ENCODE assay signal across 2 cellular contexts in genomic region chr10:6208781-6209235, GRCh38.
TF ChIP-seq lines count a peak whose summit lies in the region.

No MANE protein-coding gene starts in this region.

TF ChIP-seq in SK-N-SH, 30 proteins besides CTCF, POLR2A, EP300 and RAD21 (continued from another document):
- TF ChIP-seq USF2 (IDR thresholded peaks at IDR 0.05; ENCODE audit: borderline replicate concordance, low read depth, low read length) (no peak), SIN3A (IDR thresholded peaks at IDR 0.05; ENCODE audit: borderline replicate concordance, low read depth, low read length) (no peak), MXI1 (IDR thresholded peaks at IDR 0.05; ENCODE audit: low read depth, low read length) (no peak)

TF ChIP-seq in SK-N-SH treated with all-trans-retinoic acid at 6 μM for 48 hours, 23 proteins besides CTCF, POLR2A, EP300 and RAD21 (continued from another document):
- no peak for TF ChIP-seq CSRNP3 (CRISPR knock-in tag; IDR thresholded peaks at IDR 0.05)
- no peak for TF ChIP-seq ZNF8 (CRISPR knock-in tag; IDR thresholded peaks at IDR 0.05)
- TF ChIP-seq GLIS3 (CRISPR knock-in tag; IDR thresholded peaks at IDR 0.05), result no peak
- no peak for TF ChIP-seq ZNF565 (CRISPR knock-in tag; conservative IDR thresholded peaks at IDR 0.05; ENCODE audit: low read depth)
- no peak for TF ChIP-seq PPARA (CRISPR knock-in tag; IDR thresholded peaks at IDR 0.05; ENCODE audit: borderline replicate concordance)
- TF ChIP-seq BACH2 (CRISPR knock-in tag; IDR thresholded peaks at IDR 0.05; ENCODE audit: borderline replicate concordance), result no peak
